Comparison of ENCODE assay signal across 21 cellular contexts in the genomic region with DNA sequence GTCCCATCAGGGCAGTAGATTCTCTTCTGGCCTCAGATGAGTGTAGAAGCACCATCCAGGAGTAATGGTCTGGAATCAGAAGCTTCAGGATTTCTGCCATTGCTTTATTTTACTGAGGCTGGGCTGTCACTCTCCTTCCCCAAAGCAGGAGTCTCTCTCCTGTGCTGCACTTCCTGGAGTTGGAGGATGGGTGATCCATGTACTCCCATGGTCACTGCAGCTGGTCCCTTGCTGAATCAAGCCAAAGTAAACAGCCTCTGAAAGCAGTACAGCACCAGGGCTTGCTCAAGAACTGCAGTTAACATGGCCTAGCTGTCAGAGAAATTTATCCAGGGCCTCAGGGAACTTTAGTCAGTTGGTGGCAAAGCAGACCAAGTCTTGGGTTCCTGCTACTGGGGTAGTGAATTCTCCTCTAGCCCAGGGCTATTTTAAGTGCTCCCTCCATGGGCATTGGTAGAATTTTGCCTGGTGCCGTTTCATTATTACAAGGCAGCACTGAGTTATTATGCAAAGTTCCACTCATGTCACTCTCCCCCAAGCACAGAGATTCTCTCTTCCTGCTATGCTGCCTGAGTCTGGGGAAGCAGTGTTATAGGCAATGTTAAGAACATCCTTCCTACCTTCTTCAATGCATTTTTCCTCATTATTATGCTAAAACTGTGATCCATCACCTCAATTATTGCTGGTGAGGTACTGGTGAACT. TPM values are rescaled to one million over a fixed set of nuclear protein-coding genes. Genes with fewer than 3 reads are reported as not detected.
DNase-seq lines count a peak whose midpoint lies in the region; ATAC-seq and FAIRE-seq lines count a peak whose summit lies in the region.
"Had no signal": no experiment of that assay in that cellular context is flagged by ENCODE, and none has a peak within 500 bp of the region (broad histone marks: within the 10 kb centered on the region; RNA-seq: fewer than 3 reads in every experiment).

No MANE protein-coding gene starts in this region.

- peak; percentile 33 for DNase-seq in EL
- DNase-seq in NCI-H774 (lab: John Stamatoyannopoulos, UW), result peak; percentile 59
- DNase-seq in fibroblast of gingiva (ENCODE audit: low read depth), result peak; percentile 40
- DNase-seq in mucosa of gallbladder (ENCODE audit: low spot score), result peak; percentile 38
- no peak for DNase-seq in GM19239 (ENCODE audit: insufficient read length, low spot score)
- no peak for DNase-seq in activated gamma-delta T cell treated with Interleukin-2 at 50 U/mL for 16 hours
- no peak for DNase-seq in activated naive CD4-positive, alpha-beta T cell (lab: John Stamatoyannopoulos, UW)
- DNase-seq: activated CD4-positive, CD25-positive, alpha-beta regulatory T cell; activated CD8-positive, alpha-beta memory T cell treated with anti-CD3 and anti-CD28 coated beads for 24 hours; amniotic stem cell; Calu3; cerebellar nuclear complex; effector memory CD8-positive, alpha-beta T cell; Karpas-422; left ventricle myocardium inferior; NCI-H1417; NCI-H226; sigmoid colon; SJCRH30 had no signal

- no peak for FAIRE-seq in GM19239 (lab: Jason Lieb, UNC)
- FAIRE-seq: H54 had no signal

- ATAC-seq in HG02870 (IDR thresholded peaks at IDR 0.05; ENCODE audit: unreplicated experiment), result no peak
- ATAC-seq: effector memory CD8-positive, alpha-beta T cell had no signal

RNA-seq across cellular contexts. Expression of gene DRAM2, which starts 29.5 kb away (rescaled TPM):
- total RNA-seq in mucosa of gallbladder, result 58.0 TPM

RNA-seq across cellular contexts. Expression of gene CEPT1, which starts 29.7 kb away (rescaled TPM):
- 34.9 TPM for total RNA-seq in mucosa of gallbladder

Comparison
In these comparisons a context has a peak if more than half of its experiments do, and no peak if none do; other contexts are left out.
1. DNase-seq: peak in EL (single experiment), NCI-H774 (single experiment), fibroblast of gingiva (single experiment) and mucosa of gallbladder (single experiment); none in GM19239 (single experiment), activated gamma-delta T cell treated with Interleukin-2 at 50 U/mL for 16 hours (single experiment) and activated naive CD4-positive, alpha-beta T cell (0 of 4).